17 cellular contexts compared by ENCODE assay signal in the genomic region with DNA sequence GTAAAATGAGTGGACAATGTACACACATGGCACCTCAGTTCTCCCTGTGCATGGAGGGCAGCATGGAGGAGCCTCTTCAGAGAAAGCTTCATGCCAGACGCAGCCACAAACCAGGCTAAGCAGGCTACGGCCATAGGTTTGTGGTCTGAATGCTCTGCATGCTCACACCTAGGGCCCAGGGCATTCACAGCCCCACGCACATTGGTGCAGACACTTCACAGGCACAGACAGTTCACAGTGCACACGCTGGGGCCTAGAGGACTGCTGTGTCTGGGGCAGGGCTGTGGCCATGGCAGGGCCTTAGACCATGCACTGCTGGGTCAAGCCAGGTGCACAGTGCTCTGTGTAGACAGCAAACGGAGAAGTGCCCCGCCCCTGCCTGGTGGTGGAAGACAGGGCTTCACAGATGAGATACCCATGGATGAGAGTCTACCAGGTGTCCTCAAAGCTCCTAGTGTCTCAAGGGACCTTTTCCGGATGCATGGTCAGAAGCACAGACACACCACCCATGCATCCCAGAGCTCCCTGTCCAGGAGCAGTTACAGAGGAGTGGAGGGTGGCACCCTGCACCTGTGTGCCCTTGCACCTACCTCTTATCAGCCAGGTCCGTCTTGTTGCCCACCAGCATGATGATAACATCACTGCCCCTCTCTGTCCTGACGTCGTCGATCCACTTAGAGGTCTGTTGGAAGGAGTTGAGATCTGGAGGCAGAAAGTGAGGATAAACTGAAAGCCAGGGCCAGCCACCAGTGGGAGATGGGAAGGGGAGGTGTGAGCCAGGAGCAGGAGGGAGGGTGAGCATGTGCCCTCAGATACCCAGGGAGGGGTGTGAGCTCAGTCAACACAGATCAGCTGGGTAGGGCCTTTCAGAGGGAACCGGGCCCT. TPM values are rescaled to one million over a fixed set of nuclear protein-coding genes. Genes with fewer than 3 reads are reported as not detected.
DNase-seq lines count a peak whose midpoint lies in the region; ATAC-seq and TF ChIP-seq lines count a peak whose summit lies in the region.
"Had no signal": no experiment of that assay in that cellular context is flagged by ENCODE, and none has a peak within 500 bp of the region (broad histone marks: within the 10 kb centered on the region; RNA-seq: fewer than 3 reads in every experiment).

No MANE protein-coding gene starts in this region.

- no peak overlapping the region for H3K4me2 ChIP-seq in osteoblast (ENCODE audit: insufficient read depth, low read length)

- H3K27me3 ChIP-seq in heart right ventricle, result no peaks in the 10 kb centered on the region
- H3K27me3 ChIP-seq in osteoblast (ENCODE audit: insufficient read depth, low read length), result no peaks in the 10 kb centered on the region
- no peaks in the 10 kb centered on the region for H3K27me3 ChIP-seq in transverse colon
- H3K27me3 ChIP-seq: BE2C had no signal

- H3K27ac ChIP-seq in heart right ventricle (no peak overlapping the region), osteoblast (ENCODE audit: low read depth, low read length) (no peak overlapping the region), transverse colon (no peak overlapping the region)
- H3K27ac ChIP-seq: C4-2B, HL-60 had no signal

- H2AFZ ChIP-seq in osteoblast (ENCODE audit: low read length), result no peak overlapping the region

- peak overlapping the region; percentile 21 for H3K27ac Mint-ChIP-seq in endothelial cell (ENCODE audit: unreplicated experiment)
- H3K27ac Mint-ChIP-seq: CD8-positive, alpha-beta T cell; HFFc6 had no signal

- peaks cover 0 to 44% (median 0%) of the 10 kb centered on the region in 9 donors for H3K36me3 ChIP-seq in heart right ventricle
- H3K36me3 ChIP-seq in osteoblast (ENCODE audit: insufficient read depth, low read length), result no peaks in the 10 kb centered on the region
- H3K36me3 ChIP-seq in transverse colon, result no peaks in the 10 kb centered on the region
- H3K36me3 ChIP-seq: BE2C, HAP-1 had no signal

- 92 to 94% methylated on average over 12 of the region's 12 CpGs for WGBS in heart right ventricle, 2 donors
- 88% methylated on average over 12 of the region's 12 CpGs; no CpG with 5 or more reads in 1 of the 2 donors for WGBS in transverse colon (ENCODE audit: low coverage in 1 of 2), 2 donors

- in situ Hi-C loops in transverse colon (cut with MboI; ENCODE audit: low pct_ligation_motif_present in 1 of 4, low pct_unique_long_range_greater_than_20kb in 1 of 4, low sequenced_read_pairs in 3 of 4), result no loop called here

- H3K9me3 ChIP-seq in heart right ventricle (no peaks in the 10 kb centered on the region), osteoblast (ENCODE audit: low read depth, low read length) (no peaks in the 10 kb centered on the region), transverse colon (no peaks in the 10 kb centered on the region)
- H3K9me3 ChIP-seq: BE2C, HAP-1 had no signal

- intact Hi-C loops in cardiac septum (cut with DNase I), result no loop called here
- intact Hi-C loops in heart right ventricle (cut with DNase I), result no loop called here
- intact Hi-C loops in transverse colon (cut with DNase I; ENCODE audit: low total_unique reads), result no loop called here

- no peaks in the 10 kb centered on the region for H3K79me2 ChIP-seq in osteoblast (ENCODE audit: insufficient read depth, low read length)

- no peaks in the 10 kb centered on the region for H3K36me3 Mint-ChIP-seq in endothelial cell (ENCODE audit: low read depth, unreplicated experiment)
- H3K36me3 Mint-ChIP-seq: CD8-positive, alpha-beta T cell had no signal

- H3K4me3 Mint-ChIP-seq in endothelial cell (ENCODE audit: unreplicated experiment), result no peak overlapping the region
- H3K4me3 Mint-ChIP-seq: CD8-positive, alpha-beta T cell; HFFc6 had no signal

- no peak for ATAC-seq in heart right ventricle
- ATAC-seq in GM19023 (IDR thresholded peaks at IDR 0.05; ENCODE audit: unreplicated experiment), result no peak
- ATAC-seq: CD8-positive, alpha-beta T cell had no signal

- DNase-seq in cardiac septum (ENCODE audit: low spot score) (peak; percentile 58), heart right ventricle (no peak), endothelial cell (ENCODE audit: low spot score) (no peak), osteoblast (ENCODE audit: insufficient read length, low spot score, missing footprints) (peak; percentile 31), transverse colon (no peak), AML-193 (lab: John Stamatoyannopoulos, UW) (no peak)
- DNase-seq: BE2C; CD8-positive, alpha-beta T cell; COR-L47; DMS153; DMS79 treated with DMSO at 0.1 percent for 48 hours; EL; HFFc6 had no signal

- TF ChIP-seq CTCF in heart right ventricle (IDR thresholded peaks at IDR 0.05) (no peak), endothelial cell (IDR thresholded peaks at IDR 0.05; ENCODE audit: unreplicated experiment) (no peak), osteoblast (IDR thresholded peaks at IDR 0.05; ENCODE audit: extremely low read depth, low read depth, low read length) (no peak), transverse colon (IDR thresholded peaks at IDR 0.05) (no peak)

- no peak overlapping the region for H3K4me3 ChIP-seq in heart right ventricle
- no peak overlapping the region for H3K4me3 ChIP-seq in osteoblast (ENCODE audit: insufficient read depth, low read length)
- no peak overlapping the region for H3K4me3 ChIP-seq in transverse colon
- H3K4me3 ChIP-seq: HAP-1 had no signal

- no peak for TF ChIP-seq POLR2A in transverse colon (IDR thresholded peaks at IDR 0.05)

- H3K9me3 Mint-ChIP-seq in endothelial cell (ENCODE audit: unreplicated experiment), result no peaks in the 10 kb centered on the region
- H3K9me3 Mint-ChIP-seq: CD8-positive, alpha-beta T cell; HFFc6 had no signal

- TF ChIP-seq EP300 in transverse colon (IDR thresholded peaks at IDR 0.05; ENCODE audit: low read depth), result no peak

- H3K27me3 Mint-ChIP-seq in endothelial cell (ENCODE audit: unreplicated experiment), result peaks cover 7% of the 10 kb centered on the region

- peaks cover 0 to 8% (median 0%) of the 10 kb centered on the region in 9 donors for H3K4me1 ChIP-seq in heart right ventricle
- peaks cover 4% of the 10 kb centered on the region for H3K4me1 ChIP-seq in osteoblast (ENCODE audit: insufficient read depth, low read length)
- no peaks in the 10 kb centered on the region for H3K4me1 ChIP-seq in transverse colon
- H3K4me1 ChIP-seq: BE2C, HAP-1 had no signal

- H3K4me1 Mint-ChIP-seq in endothelial cell (ENCODE audit: unreplicated experiment), result no peaks in the 10 kb centered on the region

- no peaks in the 10 kb centered on the region for H4K20me1 ChIP-seq in osteoblast (ENCODE audit: insufficient read depth, low read length)

RNA-seq across cellular contexts. Expression of gene SRPRB, which starts 33.5 kb away (rescaled TPM):
- total RNA-seq in cardiac septum (27.6 TPM), heart right ventricle (10 to 100 TPM; 24.0 to 42.1 (median 27.0) TPM), endothelial cell (ENCODE audit: unreplicated experiment) (22.9 TPM), osteoblast (76.0 and 80.3 TPM in 2 replicates), transverse colon (10 to 100 TPM in 2 of 4 donors, 1 to 10 TPM in 2; 1.5 to 14.6 (median 8.1) TPM)
- polyA plus RNA-seq in heart right ventricle, result 10 to 100 TPM; 12.1 to 46.2 TPM

RNA-seq across cellular contexts. Expression of gene RAB6B, which starts 56.5 kb away (rescaled TPM):
- total RNA-seq in cardiac septum (42.4 TPM), heart right ventricle (10 to 100 TPM; 39.2 to 73.8 (median 47.4) TPM), endothelial cell (ENCODE audit: unreplicated experiment) (3.9 TPM), osteoblast (0.59 and 0.72 TPM in 2 replicates), transverse colon (1 to 10 TPM; 1.2 to 4.8 (median 2.2) TPM)
- 10 to 100 TPM in 1 of 2 donors, 1 to 10 TPM in 1; 7.0 to 14.2 TPM for polyA plus RNA-seq in heart right ventricle

Comparison
In these comparisons a context has a peak if more than half of its experiments do, and no peak if none do; other contexts are left out.
1. DNase-seq: peak in cardiac septum (single experiment) and osteoblast (single experiment); none in heart right ventricle (0 of 2), endothelial cell (single experiment), transverse colon (single experiment) and AML-193 (0 of 2).